Comparison of ENCODE assay signal across 8 cellular contexts in genomic region chr20:47357296-47358051, GRCh38. TPM values are rescaled to one million over a fixed set of nuclear protein-coding genes. Genes with fewer than 3 reads are reported as not detected.
DNase-seq lines count a peak whose midpoint lies in the region; ATAC-seq and TF ChIP-seq lines count a peak whose summit lies in the region.

No MANE protein-coding gene starts in this region.

- peak overlapping the region; percentile 100 for H3K27ac ChIP-seq in VCaP

- peak; percentile 43 for ATAC-seq in HG02763 (IDR thresholded peaks at IDR 0.05; ENCODE audit: unreplicated experiment)

- no peaks in the 10 kb centered on the region for H3K27me3 ChIP-seq in kidney epithelial cell (ENCODE audit: control insufficient read depth, insufficient read depth, low read length)

- DNase-seq in GM12865 (ENCODE audit: low read depth) (peak; percentile 93), NCI-H2029 treated with DMSO at 0.1 percent for 48 hours (lab: John Stamatoyannopoulos, UW) (peak; percentile 75), kidney epithelial cell (ENCODE audit: low read depth) (peak; percentile 76), 8988T (no peak)
- peak; percentile 65 for DNase-seq in central memory CD4-positive, alpha-beta T cell
- peak; percentile 29 to 52 for DNase-seq in stimulated activated CD4-positive, alpha-beta T cell treated with anti-CD3 and anti-CD28 coated beads, Interleukin-15, amount 100 ng/mL, for 1 hour (ENCODE audit: low read depth in 1 of 2, low spot score in 1 of 2)

- no peaks in the 10 kb centered on the region for H3K36me3 ChIP-seq in kidney epithelial cell (ENCODE audit: control insufficient read depth, insufficient read depth, low read length)

- no peak for TF ChIP-seq CTCF in GM12865 (IDR thresholded peaks at IDR 0.05; ENCODE audit: insufficient read depth, low read depth, low read length, missing control alignments)
- TF ChIP-seq CTCF in VCaP (conservative IDR thresholded peaks at IDR 0.05): no peak
- no peak for TF ChIP-seq CTCF in kidney epithelial cell (IDR thresholded peaks at IDR 0.05; ENCODE audit: insufficient read depth, low read length, poor library complexity, severe bottlenecking)

- H3K4me3 ChIP-seq in GM12865 (ENCODE audit: low read depth, low read length): peak overlapping the region; percentile 67
- no peak overlapping the region for H3K4me3 ChIP-seq in kidney epithelial cell (ENCODE audit: low read depth, low read length)

RNA-seq across cellular contexts. Expression of gene ZMYND8, which starts 1.0 kb away (rescaled TPM):
- 19.2 and 20.8 TPM in 2 replicates for total RNA-seq in kidney epithelial cell
